Comparison of ENCODE assay signal across 15 cellular contexts in genomic region chr15:78360426-78360825, GRCh38. TPM values are rescaled to one million over a fixed set of nuclear protein-coding genes. Genes with fewer than 3 reads are reported as not detected.
A peak's percentile ranks its signal among the peaks of the same experiment; 100 is the strongest.
DNase-seq lines count a peak whose midpoint lies in the region; ATAC-seq and TF ChIP-seq lines count a peak whose summit lies in the region.
"Had no signal": no experiment of that assay in that cellular context is flagged by ENCODE, and none has a peak within 500 bp of the region (broad histone marks: within the 10 kb centered on the region; RNA-seq: fewer than 3 reads in every experiment).

No MANE protein-coding gene starts in this region.

- CTCF ChIA-PET in CD4-positive, alpha-beta T cell (lab: Charles Lee) = no interaction called here

- POLR2A ChIA-PET in CD4-positive, alpha-beta T cell (lab: Charles Lee) = no interaction called here

- H3K4me1 ChIP-seq in RWPE2 (ENCODE audit: insufficient read depth, poor library complexity, severe bottlenecking) (no peaks in the 10 kb centered on the region), left ventricle myocardium inferior (peaks cover 9% of the 10 kb centered on the region), gastrocnemius medialis (peaks cover 0 to 5% of the 10 kb centered on the region in 2 donors), breast epithelium (no peaks in the 10 kb centered on the region)

- intact Hi-C loops in left ventricle myocardium inferior (cut with micrococcal nuclease) = no loop called here
- intact Hi-C loops in gastrocnemius medialis (cut with DNase I; ENCODE audit: low total_unique reads) = no loop called here
- intact Hi-C loops in breast epithelium (cut with DNase I; ENCODE audit: low total_unique reads) = no loop called here
- intact Hi-C loops in CD4-positive, alpha-beta T cell (cut with DNase I, micrococcal nuclease) = no loop called here

- no peaks in the 10 kb centered on the region for H3K36me3 Mint-ChIP-seq in CD4-positive, alpha-beta T cell (ENCODE audit: low read depth)
- no peaks in the 10 kb centered on the region for H3K36me3 Mint-ChIP-seq in activated naive CD8-positive, alpha-beta T cell treated with anti-CD3 and anti-CD28 coated beads, Interleukin-2, amount 50 U/mL, for 24 hours (ENCODE audit: low read depth)
- H3K36me3 Mint-ChIP-seq: activated naive CD4-positive, alpha-beta T cell treated with anti-CD3 and anti-CD28 coated beads, Interleukin-2, amount 10 ng/mL, durations not matched to agents 7 days and 5 days; CD4-positive, CD25-positive, alpha-beta regulatory T cell had no signal

- H3K36me3 ChIP-seq in RWPE2 (ENCODE audit: low read depth) (no peaks in the 10 kb centered on the region), left ventricle myocardium inferior (no peaks in the 10 kb centered on the region), gastrocnemius medialis (no peaks in the 10 kb centered on the region), breast epithelium (no peaks in the 10 kb centered on the region)
- H3K36me3 ChIP-seq: stomach had no signal

- in situ Hi-C loops in gastrocnemius medialis (cut with MboI; ENCODE audit: low sequenced_read_pairs in 4 of 4) = no loop called here

- no peak for TF ChIP-seq CTCF in RWPE2 (IDR thresholded peaks at IDR 0.05; ENCODE audit: poor library complexity, severe bottlenecking)
- TF ChIP-seq CTCF in left ventricle myocardium inferior (IDR thresholded peaks at IDR 0.05; ENCODE audit: borderline replicate concordance) = no peak
- TF ChIP-seq CTCF in gastrocnemius medialis (IDR thresholded peaks at IDR 0.05 in 4 of 5, conservative IDR thresholded peaks at IDR 0.05 in 1 of 5) = no peak
- no peak for TF ChIP-seq CTCF in breast epithelium (IDR thresholded peaks at IDR 0.05)
- TF ChIP-seq CTCF in CD4-positive, alpha-beta T cell (IDR thresholded peaks at IDR 0.05) = no peak

- H3K9me3 ChIP-seq in RWPE2 (ENCODE audit: severe bottlenecking) (no peaks in the 10 kb centered on the region), left ventricle myocardium inferior (replicated peaks) (no peaks in the 10 kb centered on the region), gastrocnemius medialis (no peaks in the 10 kb centered on the region), breast epithelium (no peaks in the 10 kb centered on the region)
- no peaks in the 10 kb centered on the region for H3K9me3 ChIP-seq in CD4-positive, alpha-beta T cell (ENCODE audit: control insufficient read depth, low read length)
- H3K9me3 ChIP-seq: stomach had no signal

- no peak overlapping the region for H3K27ac ChIP-seq in RWPE2 (ENCODE audit: poor library complexity, severe bottlenecking)
- no peak overlapping the region for H3K27ac ChIP-seq in left ventricle myocardium inferior (replicated peaks)
- H3K27ac ChIP-seq in gastrocnemius medialis = no peak overlapping the region
- peak overlapping the region in 1 of 2 donors; percentile 19 for H3K27ac ChIP-seq in breast epithelium
- no peak overlapping the region for H3K27ac ChIP-seq in CD4-positive, alpha-beta T cell (ENCODE audit: low read depth, low read length)
- H3K27ac ChIP-seq: skin epidermis had no signal

- H3K9me3 Mint-ChIP-seq in CD4-positive, alpha-beta T cell = no peaks in the 10 kb centered on the region
- no peaks in the 10 kb centered on the region for H3K9me3 Mint-ChIP-seq in activated naive CD8-positive, alpha-beta T cell treated with anti-CD3 and anti-CD28 coated beads, Interleukin-2, amount 50 U/mL, for 24 hours
- H3K9me3 Mint-ChIP-seq: activated naive CD4-positive, alpha-beta T cell treated with anti-CD3 and anti-CD28 coated beads, Interleukin-2, amount 10 ng/mL, durations not matched to agents 7 days and 5 days; CD4-positive, CD25-positive, alpha-beta regulatory T cell had no signal

- H3K4me1 Mint-ChIP-seq in CD4-positive, alpha-beta T cell (ENCODE audit: low read depth) = no peaks in the 10 kb centered on the region
- H3K4me1 Mint-ChIP-seq in activated naive CD8-positive, alpha-beta T cell treated with anti-CD3 and anti-CD28 coated beads, Interleukin-2, amount 50 U/mL, for 24 hours = no peaks in the 10 kb centered on the region
- H3K4me1 Mint-ChIP-seq: activated naive CD4-positive, alpha-beta T cell treated with anti-CD3 and anti-CD28 coated beads, Interleukin-2, amount 10 ng/mL, durations not matched to agents 7 days and 5 days; CD4-positive, CD25-positive, alpha-beta regulatory T cell had no signal

- DNase-seq in NCI-H1092 treated with DMSO at 0.1 percent for 48 hours (lab: John Stamatoyannopoulos, UW) = peak; percentile 68
- DNase-seq in RWPE2 (ENCODE audit: low spot score) = no peak
- DNase-seq in left ventricle myocardium inferior = peak; percentile 34
- peak; percentile 23 to 30 for DNase-seq in gastrocnemius medialis
- DNase-seq in breast epithelium (ENCODE audit: low spot score in 2 of 2) = no peak
- no peak for DNase-seq in CD4-positive, alpha-beta T cell
- DNase-seq in activated naive CD8-positive, alpha-beta T cell treated with anti-CD3 and anti-CD28 coated beads, Interleukin-2, amount 50 U/mL, for 24 hours = no peak
- DNase-seq: activated naive CD4-positive, alpha-beta T cell treated with anti-CD3 and anti-CD28 coated beads, Interleukin-2, amount 10 ng/mL, durations not matched to agents 7 days and 5 days; CD4-positive, CD25-positive, alpha-beta regulatory T cell; central memory CD4-positive, alpha-beta T cell; KG1; NCI-H1694 treated with DMSO at 0.1 percent for 48 hours; stomach had no signal

- ATAC-seq in RWPE2 (ENCODE audit: low read depth) = peak; percentile 28; the same call in 2 of the 3 replicates
- ATAC-seq in gastrocnemius medialis = peak; percentile 85 to 87
- no peak for ATAC-seq in CD4-positive, alpha-beta T cell (ENCODE audit: poor library complexity)
- ATAC-seq in activated naive CD8-positive, alpha-beta T cell treated with anti-CD3 and anti-CD28 coated beads, Interleukin-2, amount 50 U/mL, for 24 hours = no peak

- H3K27me3 ChIP-seq in RWPE2 (ENCODE audit: insufficient read depth, poor library complexity, severe bottlenecking) = no peaks in the 10 kb centered on the region
- peaks cover 8% of the 10 kb centered on the region for H3K27me3 ChIP-seq in left ventricle myocardium inferior (ENCODE audit: low read depth)
- peaks cover 0 to 3% (median 0%) of the 10 kb centered on the region in 3 donors for H3K27me3 ChIP-seq in gastrocnemius medialis
- H3K27me3 ChIP-seq in breast epithelium = no peaks in the 10 kb centered on the region
- H3K27me3 ChIP-seq in CD4-positive, alpha-beta T cell (ENCODE audit: control insufficient read depth, insufficient read depth, low read length) = no peaks in the 10 kb centered on the region
- H3K27me3 ChIP-seq: stomach had no signal

- H3K4me3 Mint-ChIP-seq in CD4-positive, alpha-beta T cell = no peak overlapping the region
- no peak overlapping the region for H3K4me3 Mint-ChIP-seq in activated naive CD8-positive, alpha-beta T cell treated with anti-CD3 and anti-CD28 coated beads, Interleukin-2, amount 50 U/mL, for 24 hours
- H3K4me3 Mint-ChIP-seq: activated naive CD4-positive, alpha-beta T cell treated with anti-CD3 and anti-CD28 coated beads, Interleukin-2, amount 10 ng/mL, durations not matched to agents 7 days and 5 days; CD4-positive, CD25-positive, alpha-beta regulatory T cell had no signal

- TF ChIP-seq POLR2A in gastrocnemius medialis (IDR thresholded peaks at IDR 0.05) (no peak), breast epithelium (IDR thresholded peaks at IDR 0.05) (no peak)

- H3K27me3 Mint-ChIP-seq in CD4-positive, alpha-beta T cell = peaks cover 3% of the 10 kb centered on the region
- peaks cover 8% of the 10 kb centered on the region for H3K27me3 Mint-ChIP-seq in activated naive CD8-positive, alpha-beta T cell treated with anti-CD3 and anti-CD28 coated beads, Interleukin-2, amount 50 U/mL, for 24 hours

- no peak overlapping the region for H3K4me3 ChIP-seq in RWPE2 (ENCODE audit: severe bottlenecking)
- no peak overlapping the region for H3K4me3 ChIP-seq in left ventricle myocardium inferior
- H3K4me3 ChIP-seq in gastrocnemius medialis = no peak overlapping the region
- H3K4me3 ChIP-seq in breast epithelium = no peak overlapping the region
- H3K4me3 ChIP-seq: skin epidermis, stomach had no signal

- no peak overlapping the region for H3K27ac Mint-ChIP-seq in CD4-positive, alpha-beta T cell
- no peak overlapping the region for H3K27ac Mint-ChIP-seq in activated naive CD8-positive, alpha-beta T cell treated with anti-CD3 and anti-CD28 coated beads, Interleukin-2, amount 50 U/mL, for 24 hours
- H3K27ac Mint-ChIP-seq: activated naive CD4-positive, alpha-beta T cell treated with anti-CD3 and anti-CD28 coated beads, Interleukin-2, amount 10 ng/mL, durations not matched to agents 7 days and 5 days; CD4-positive, CD25-positive, alpha-beta regulatory T cell had no signal

RNA-seq across cellular contexts. Expression of gene CRABP1, which starts 20.3 kb away (rescaled TPM):
- total RNA-seq in left ventricle myocardium inferior (not detected), gastrocnemius medialis (not detected), breast epithelium (10 to 100 TPM in 2 of 3 donors, not detected in 1; 11.5 to 14.5 TPM)
- not detected for total RNA-seq in CD4-positive, alpha-beta T cell
- total RNA-seq: CD4-positive, CD25-positive, alpha-beta regulatory T cell; lung microvascular endothelial cell had no signal

Comparison
In these comparisons a context has a peak if more than half of its experiments do, and no peak if none do; other contexts are left out.
1. DNase-seq: peak in NCI-H1092 treated with DMSO at 0.1 percent for 48 hours (single experiment), left ventricle myocardium inferior (single experiment) and gastrocnemius medialis (2 of 2); none in RWPE2 (single experiment), breast epithelium (0 of 2), CD4-positive, alpha-beta T cell (0 of 10) and activated naive CD8-positive, alpha-beta T cell treated with anti-CD3 and anti-CD28 coated beads, Interleukin-2, amount 50 U/mL, for 24 hours (single experiment).
2. ATAC-seq: peak in RWPE2 (single experiment) and gastrocnemius medialis (2 of 2); none in CD4-positive, alpha-beta T cell (single experiment) and activated naive CD8-positive, alpha-beta T cell treated with anti-CD3 and anti-CD28 coated beads, Interleukin-2, amount 50 U/mL, for 24 hours (single experiment).